ENCODE assay signal across 28 cellular contexts in genomic region chr2:220985561-220985960, GRCh38.
"Had no signal": no experiment of that assay in that cellular context is flagged by ENCODE, and none has a peak within 500 bp of the region (broad histone marks: within the 10 kb centered on the region; RNA-seq: fewer than 3 reads in every experiment).

No MANE protein-coding gene starts in this region.

- H3K27ac ChIP-seq: coronary artery, esophagus squamous epithelium, heart right ventricle, lower lobe of right lung, neutrophil, parathyroid adenoma, right lobe of liver, suprapubic skin had no signal

- H3K4me1 ChIP-seq: esophagus squamous epithelium, heart right ventricle, lower lobe of right lung, parathyroid adenoma, right lobe of liver, suprapubic skin had no signal

- H3K9ac ChIP-seq: parathyroid adenoma had no signal

- H3K36me3 ChIP-seq: esophagus squamous epithelium, heart right ventricle, lower lobe of right lung, neutrophil, right lobe of liver, suprapubic skin had no signal

- DNase-seq: dermis blood vessel endothelial cell; effector memory CD4-positive, alpha-beta T cell; erythroblast; esophagus squamous epithelium; foreskin melanocyte; glutamatergic neuron; heart right ventricle; hippocampal formation; immature natural killer cell; islet precursor cell; kidney glomerular epithelial cell; left ventricle myocardium superior; lower lobe of right lung; natural killer cell; right lobe of liver; stimulated activated CD4-positive, alpha-beta T cell treated with anti-CD3 and anti-CD28 coated beads, Interleukin-12 subunit alpha, Interleukin-12 subunit beta, amount 100 ng/mL, for 4 hours; stimulated activated CD4-positive, alpha-beta T cell treated with anti-CD3 and anti-CD28 coated beads, Interleukin-1b, Interleukin-23, amount 100 ng/mL, for 48 hours; stimulated activated CD4-positive, alpha-beta T cell treated with anti-CD3 and anti-CD28 coated beads, Interleukin-4, amount 100 ng/mL, for 1 hour; stimulated activated CD8-positive, alpha-beta memory T cell treated with anti-CD3 and anti-CD28 coated beads, Interleukin-4, amount 100 ng/mL, for 48 hours; stimulated activated naive CD4-positive, alpha-beta T cell; stimulated activated naive CD8-positive, alpha-beta T cell treated with anti-CD3 and anti-CD28 coated beads, Interleukin-15, amount 100 ng/mL, for 72 hours had no signal

- H3K79me2 ChIP-seq: parathyroid adenoma had no signal

- H2AFZ ChIP-seq: parathyroid adenoma had no signal

- H3K9me3 ChIP-seq: esophagus squamous epithelium, lower lobe of right lung, neutrophil, right lobe of liver, suprapubic skin had no signal

- FAIRE-seq: endothelial cell of umbilical vein, urothelium cell line had no signal

- ATAC-seq: heart right ventricle; left ventricle myocardium superior; lower lobe of right lung; natural killer cell; right lobe of liver; stimulated activated naive CD8-positive, alpha-beta T cell treated with anti-CD3 and anti-CD28 coated beads, Interleukin-15, amount 100 ng/mL, for 72 hours had no signal

- H3K4me3 ChIP-seq: coronary artery, esophagus squamous epithelium, heart right ventricle, lower lobe of right lung, right lobe of liver, smooth muscle cell, suprapubic skin had no signal

- H3K27me3 ChIP-seq: heart right ventricle, neutrophil, right lobe of liver, suprapubic skin had no signal

- H3K4me2 ChIP-seq: smooth muscle cell had no signal
